33 cellular contexts compared by ENCODE assay signal in genomic region chr3:12120374-12121140, GRCh38. TPM values are rescaled to one million over a fixed set of nuclear protein-coding genes. Genes with fewer than 3 reads are reported as not detected.
DNase-seq lines count a peak whose midpoint lies in the region; ATAC-seq and TF ChIP-seq lines count a peak whose summit lies in the region.
"Had no signal": no experiment of that assay in that cellular context is flagged by ENCODE, and none has a peak within 500 bp of the region (broad histone marks: within the 10 kb centered on the region; RNA-seq: fewer than 3 reads in every experiment).

No MANE protein-coding gene starts in this region.

- H3K27me3 ChIP-seq in mammary epithelial cell (ENCODE audit: insufficient read depth, low read length), result peaks cover 2% of the 10 kb centered on the region
- H3K27me3 ChIP-seq: breast epithelium, stomach, thyroid gland had no signal

- no peak overlapping the region for H3K4me2 ChIP-seq in mammary epithelial cell (ENCODE audit: insufficient read depth, low read depth, low read length)
- no peak overlapping the region for H3K4me2 ChIP-seq in OCI-LY7 (ENCODE audit: low read length)
- H3K4me2 ChIP-seq: hepatocyte had no signal

- H3K27me3 Mint-ChIP-seq in MCF 10A (ENCODE audit: insufficient read depth, unreplicated experiment), result peaks cover 24% of the 10 kb centered on the region
- H3K27me3 Mint-ChIP-seq in stimulated activated memory B cell treated with anti-CD40 and anti-IgM and Interleukin-4, amounts not matched to agents 10 μg/mL and 1 μg/mL and 100 μg/mL, for 72 hours, result peaks cover 60% of the 10 kb centered on the region
- H3K27me3 Mint-ChIP-seq in Calu3 (ENCODE audit: unreplicated experiment), result peaks cover 74% of the 10 kb centered on the region

- in situ Hi-C loops in mammary epithelial cell (cut with MboI; ENCODE audit: low sequenced_read_pairs in 2 of 2), result no loop called here

- H3K4me3 ChIP-seq in mammary epithelial cell (replicated peaks in 1 of 3; ENCODE audit: insufficient read depth in 1 of 3, low read depth in 2 of 3, low read length in 3 of 3), result no peak overlapping the region
- H3K4me3 ChIP-seq in OCI-LY7 (ENCODE audit: low read depth, low read length, poor library complexity, severe bottlenecking), result no peak overlapping the region
- H3K4me3 ChIP-seq: breast epithelium, esophagus muscularis mucosa, hepatocyte, stomach, thyroid gland had no signal

- H3K27ac Mint-ChIP-seq in MCF 10A (ENCODE audit: low read depth, unreplicated experiment) (no peak overlapping the region), Calu3 (ENCODE audit: unreplicated experiment) (no peak overlapping the region)
- H3K27ac Mint-ChIP-seq in stimulated activated memory B cell treated with anti-CD40 and anti-IgM and Interleukin-4, amounts not matched to agents 10 μg/mL and 1 μg/mL and 100 μg/mL, for 72 hours, result no peak overlapping the region
- H3K27ac Mint-ChIP-seq: activated CD8-positive, alpha-beta T cell treated with anti-CD3 and anti-CD28 coated beads for 36 hours; activated naive CD4-positive, alpha-beta T cell treated with anti-CD3 and anti-CD28 coated beads, Interleukin-2, amount 50 U/mL, for 72 hours; activated T-helper 2 cell treated with anti-CD3 and anti-CD28 coated beads, Interferon-gamma antibody, Interleukin-2, Interleukin-4, amounts not matched to agents 10 μg/mL and 5 μg/mL and 100 μg/mL, durations not matched to agents 14 hours and 24 hours and 36 hours; CD8-positive, alpha-beta T cell; mesothelial cell of epicardium had no signal

- BruUV-seq in mammary epithelial cell (replicated peaks; lab: Mats Ljungman, UMichigan) (no TSS peak), MCF 10A (replicated peaks; lab: Mats Ljungman, UMichigan) (no TSS peak), OCI-LY7 (replicated peaks; lab: Mats Ljungman, UMichigan) (no TSS peak), Calu3 (replicated peaks; lab: Mats Ljungman, UMichigan) (no TSS peak)

- intact Hi-C loops in mammary epithelial cell (cut with micrococcal nuclease) (no loop called here), MCF 10A (cut with micrococcal nuclease) (no loop called here), OCI-LY7 (cut with micrococcal nuclease; ENCODE audit: unreplicated experiment) (no loop called here), Calu3 (cut with micrococcal nuclease; ENCODE audit: unreplicated experiment) (no loop called here)

- DNase-seq in mammary epithelial cell (peak; percentile 39), MCF 10A (ENCODE audit: unreplicated experiment) (no peak), OCI-LY7 (ENCODE audit: low spot score) (peak; percentile 3), Calu3 (no peak)
- no peak for DNase-seq in activated CD4-positive, alpha-beta T cell treated with anti-CD3 and anti-CD28 coated beads for 48 hours
- DNase-seq: 8988T; activated CD8-positive, alpha-beta T cell treated with anti-CD3 and anti-CD28 coated beads for 36 hours; CD8-positive, alpha-beta T cell; DMS 273 treated with DMSO at 0.1 percent for 48 hours; effector memory CD4-positive, alpha-beta T cell; foreskin melanocyte; HCEC 1CT; naive B cell; NCI-H1105 treated with DMSO at 0.1 percent for 48 hours; NCI-H2029 treated with DMSO at 0.1 percent for 48 hours; NCI-H345; occipital lobe; stomach had no signal

- H3K27ac ChIP-seq in mammary epithelial cell (ENCODE audit: insufficient read depth, low read depth, low read length), result no peak overlapping the region
- no peak overlapping the region for H3K27ac ChIP-seq in OCI-LY7 (ENCODE audit: low read depth, low read length, poor library complexity, severe bottlenecking)
- H3K27ac ChIP-seq: esophagus muscularis mucosa, hepatocyte, stomach, thyroid gland had no signal

- H3K9me3 ChIP-seq in mammary epithelial cell (replicated peaks; ENCODE audit: insufficient read depth, low read length), result no peaks in the 10 kb centered on the region
- no peaks in the 10 kb centered on the region for H3K9me3 ChIP-seq in OCI-LY7 (ENCODE audit: low read length)
- H3K9me3 ChIP-seq: breast epithelium, esophagus muscularis mucosa, stomach, thyroid gland had no signal

- H3K36me3 ChIP-seq in mammary epithelial cell (ENCODE audit: insufficient read depth, low read length) (no peaks in the 10 kb centered on the region), OCI-LY7 (ENCODE audit: insufficient read depth, low read length) (no peaks in the 10 kb centered on the region)
- H3K36me3 ChIP-seq: breast epithelium, esophagus muscularis mucosa, stomach, thyroid gland had no signal

- dilution Hi-C loops in mammary epithelial cell (cut with HindIII; ENCODE audit: low sequenced_read_pairs), result no loop called here

- no peak overlapping the region for H2AFZ ChIP-seq in mammary epithelial cell (ENCODE audit: low read depth, low read length)
- no peak overlapping the region for H2AFZ ChIP-seq in OCI-LY7 (ENCODE audit: low read length)
- H2AFZ ChIP-seq: hepatocyte had no signal

- H3K4me3 Mint-ChIP-seq in MCF 10A (ENCODE audit: unreplicated experiment) (no peak overlapping the region), Calu3 (ENCODE audit: low read depth, unreplicated experiment) (no peak overlapping the region)
- H3K4me3 Mint-ChIP-seq in stimulated activated memory B cell treated with anti-CD40 and anti-IgM and Interleukin-4, amounts not matched to agents 10 μg/mL and 1 μg/mL and 100 μg/mL, for 72 hours, result no peak overlapping the region
- H3K4me3 Mint-ChIP-seq: activated CD8-positive, alpha-beta T cell treated with anti-CD3 and anti-CD28 coated beads for 36 hours; CD8-positive, alpha-beta T cell; mesothelial cell of epicardium; naive B cell had no signal

- TF ChIP-seq CTCF in mammary epithelial cell (conservative IDR thresholded peaks at IDR 0.05 in 1 of 2, IDR thresholded peaks at IDR 0.05 in 1 of 2; ENCODE audit: extremely low read depth in 1 of 2, insufficient read depth in 1 of 2, low read depth in 1 of 2, low read length in 2 of 2), result no peak
- no peak for TF ChIP-seq CTCF in MCF 10A (IDR thresholded peaks at IDR 0.05; ENCODE audit: unreplicated experiment)
- no peak for TF ChIP-seq CTCF in OCI-LY7 (conservative IDR thresholded peaks at IDR 0.05; ENCODE audit: low read length)
- TF ChIP-seq CTCF in Calu3 (IDR thresholded peaks at IDR 0.05; ENCODE audit: unreplicated experiment), result no peak

- H3K79me2 ChIP-seq in mammary epithelial cell (ENCODE audit: insufficient read depth, low read length), result no peaks in the 10 kb centered on the region
- no peaks in the 10 kb centered on the region for H3K79me2 ChIP-seq in OCI-LY7 (ENCODE audit: insufficient read depth, low read depth, low read length)
- H3K79me2 ChIP-seq: hepatocyte had no signal

- no peak overlapping the region for H3K9ac ChIP-seq in mammary epithelial cell (ENCODE audit: insufficient read depth, low read length)

- H3K36me3 Mint-ChIP-seq in MCF 10A (ENCODE audit: insufficient read depth, unreplicated experiment) (no peaks in the 10 kb centered on the region), Calu3 (ENCODE audit: insufficient read depth, unreplicated experiment) (no peaks in the 10 kb centered on the region)
- H3K36me3 Mint-ChIP-seq in stimulated activated memory B cell treated with anti-CD40 and anti-IgM and Interleukin-4, amounts not matched to agents 10 μg/mL and 1 μg/mL and 100 μg/mL, for 72 hours, result no peaks in the 10 kb centered on the region
- H3K36me3 Mint-ChIP-seq: activated naive CD4-positive, alpha-beta T cell treated with anti-CD3 and anti-CD28 coated beads, Interleukin-2, amount 50 U/mL, for 72 hours; CD8-positive, alpha-beta T cell; mesothelial cell of epicardium; naive B cell had no signal

- 32% methylated on average over 5 of the region's 5 CpGs for WGBS in mammary epithelial cell (ENCODE audit: low coverage, missing lambda C conversion rate)

- CTCF ChIA-PET in mammary epithelial cell (lab: Charles Lee; ENCODE audit: low non-redundant PET) (no interaction called here), MCF 10A (lab: Yijun Ruan, JAX) (interaction anchor here (0.7 to 2.2 kb wide), 4 partner anchors 14 to 853 kb away, joined by 3 to 13 read pairs (median 6); no protein-coding TSS in a partner anchor), OCI-LY7 (lab: Charles Lee; ENCODE audit: unreplicated experiment) (no interaction called here), Calu3 (lab: Charles Lee) (no interaction called here)

- H3K9me3 Mint-ChIP-seq in MCF 10A (ENCODE audit: unreplicated experiment), result no peaks in the 10 kb centered on the region
- H3K9me3 Mint-ChIP-seq in stimulated activated memory B cell treated with anti-CD40 and anti-IgM and Interleukin-4, amounts not matched to agents 10 μg/mL and 1 μg/mL and 100 μg/mL, for 72 hours, result no peaks in the 10 kb centered on the region
- no peaks in the 10 kb centered on the region for H3K9me3 Mint-ChIP-seq in Calu3 (ENCODE audit: low read depth, unreplicated experiment)
- H3K9me3 Mint-ChIP-seq: activated CD8-positive, alpha-beta T cell treated with anti-CD3 and anti-CD28 coated beads for 36 hours; activated naive CD4-positive, alpha-beta T cell treated with anti-CD3 and anti-CD28 coated beads, Interleukin-2, amount 50 U/mL, for 72 hours; activated T-helper 2 cell treated with anti-CD3 and anti-CD28 coated beads, Interferon-gamma antibody, Interleukin-2, Interleukin-4, amounts not matched to agents 10 μg/mL and 5 μg/mL and 100 μg/mL, durations not matched to agents 14 hours and 24 hours and 36 hours; CD8-positive, alpha-beta T cell; mesothelial cell of epicardium had no signal

- H3K4me1 Mint-ChIP-seq in MCF 10A (ENCODE audit: insufficient read depth, unreplicated experiment), result peaks cover 12% of the 10 kb centered on the region
- H3K4me1 Mint-ChIP-seq in stimulated activated memory B cell treated with anti-CD40 and anti-IgM and Interleukin-4, amounts not matched to agents 10 μg/mL and 1 μg/mL and 100 μg/mL, for 72 hours, result peaks cover 9% of the 10 kb centered on the region
- no peaks in the 10 kb centered on the region for H3K4me1 Mint-ChIP-seq in Calu3 (ENCODE audit: low read depth, unreplicated experiment)
- H3K4me1 Mint-ChIP-seq: mesothelial cell of epicardium had no signal

- H4K20me1 ChIP-seq in mammary epithelial cell (ENCODE audit: insufficient read depth, low read length) (no peaks in the 10 kb centered on the region), OCI-LY7 (ENCODE audit: insufficient read depth, low read length) (no peaks in the 10 kb centered on the region)

- ATAC-seq in esophagus mucosa, result peak; percentile 52
- peak; percentile 51 for ATAC-seq in stimulated activated memory B cell treated with anti-CD40 and anti-IgM and Interleukin-4, amounts not matched to agents 10 μg/mL and 1 μg/mL and 100 μg/mL, for 72 hours
- ATAC-seq in GM21447 (IDR thresholded peaks at IDR 0.05; ENCODE audit: unreplicated experiment), result no peak
- ATAC-seq: activated CD4-positive, CD25-positive, alpha-beta regulatory T cell treated with anti-CD3 and anti-CD28 coated beads, Interleukin-2, amount 50 U/mL, for 24 hours; activated CD8-positive, alpha-beta T cell treated with anti-CD3 and anti-CD28 coated beads for 36 hours; activated naive CD4-positive, alpha-beta T cell treated with anti-CD3 and anti-CD28 coated beads, Interleukin-2, amount 50 U/mL, for 72 hours; CD8-positive, alpha-beta T cell; left lobe of liver had no signal

- no peaks in the 10 kb centered on the region for H3K4me1 ChIP-seq in mammary epithelial cell (ENCODE audit: insufficient read depth, low read length)
- H3K4me1 ChIP-seq in OCI-LY7 (ENCODE audit: insufficient read depth, low read length, poor library complexity, severe bottlenecking), result peaks cover 5% of the 10 kb centered on the region
- H3K4me1 ChIP-seq: esophagus muscularis mucosa, stomach, thyroid gland had no signal

- H3K9me2 ChIP-seq in OCI-LY7 (ENCODE audit: insufficient read depth, low read length), result no peaks in the 10 kb centered on the region

- POLR2A ChIA-PET in MCF 10A (lab: Yijun Ruan, JAX) (no interaction called here), OCI-LY7 (lab: Charles Lee) (no interaction called here)

RNA-seq across cellular contexts. Expression of gene TIMP4, which starts 38.2 kb away (rescaled TPM):
- total RNA-seq in mammary epithelial cell (not detected), MCF 10A (2022) (not detected in 2 replicates), OCI-LY7 (2022) (not detected in 2 replicates), esophagus mucosa (1.2 TPM), Calu3 (2022) (0.22 and 0.28 TPM in 2 replicates)
- not detected for polyA plus RNA-seq in mammary epithelial cell
- not detected for polyA minus RNA-seq in mammary epithelial cell
- not detected in 2 replicates for total RNA-seq in OCI-LY7 (2014; rRNA removed; shearing (Covaris generic))
- total RNA-seq: activated CD8-positive, alpha-beta T cell treated with anti-CD3 and anti-CD28 coated beads for 36 hours; activated naive CD4-positive, alpha-beta T cell treated with anti-CD3 and anti-CD28 coated beads, Interleukin-2, amount 50 U/mL, for 72 hours; CD8-positive, alpha-beta T cell; RPMI7951; SK-MEL-5; T-helper 1 cell treated with Interleukin-12 subunit alpha and Interleukin-12 subunit beta and Interleukin-4 antibody, amounts not matched to agents 30 ng/mL and 1 ng/mL, for 36 hours had no signal

Comparison
In these comparisons a context has a peak if more than half of its experiments do, and no peak if none do; other contexts are left out.
1. DNase-seq: peak in mammary epithelial cell (single experiment) and OCI-LY7 (single experiment); none in MCF 10A (single experiment), activated CD4-positive, alpha-beta T cell treated with anti-CD3 and anti-CD28 coated beads for 48 hours (single experiment) and Calu3 (single experiment).